16 cellular contexts compared by ENCODE assay signal in genomic region chr1:234715252-234715945, GRCh38.
A peak's percentile ranks its signal among the peaks of the same experiment; 100 is the strongest.
DNase-seq lines count a peak whose midpoint lies in the region; ATAC-seq and TF ChIP-seq lines count a peak whose summit lies in the region.
"Had no signal": no experiment of that assay in that cellular context is flagged by ENCODE, and none has a peak within 500 bp of the region (broad histone marks: within the 10 kb centered on the region; RNA-seq: fewer than 3 reads in every experiment).

No MANE protein-coding gene starts in this region.

- TF ChIP-seq CTCF in right lobe of liver (IDR thresholded peaks at IDR 0.05), result no peak
- no peak for TF ChIP-seq CTCF in sigmoid colon (IDR thresholded peaks at IDR 0.05)

- H3F3A ChIP-seq in GM23248 (ENCODE audit: insufficient read depth), result 0 out of 2 replicates have a peak, but pooled peaks cover 2% of the 10 kb centered on the region

- DNase-seq in GM23248 (no peak), right lobe of liver (peak in 1 of 3 donors; percentile 31), sigmoid colon (peak; percentile 54), NCI-H526 treated with DMSO at 0.1 percent for 48 hours (lab: John Stamatoyannopoulos, UW) (no peak), HEK293T (ENCODE audit: extremely low spot score) (no peak), SHP77 (lab: John Stamatoyannopoulos, UW) (no peak)
- DNase-seq: activated CD4-positive, alpha-beta T cell treated with anti-CD3 and anti-CD28 coated beads for 1 hour; activated naive CD8-positive, alpha-beta T cell treated with anti-CD3 and anti-CD28 coated beads for 36 hours; activated T-cell treated with anti-CD3 and anti-CD28 coated beads for 4 hours; MM.1S; NCI-H187 treated with DMSO at 0.1 percent for 48 hours; NCI-H774; stimulated activated CD4-positive, alpha-beta T cell treated with anti-CD3 and anti-CD28 coated beads, Interleukin-1b, Interleukin-23, amount 100 ng/mL, for 48 hours had no signal

- no peak for TF ChIP-seq EP300 in sigmoid colon (IDR thresholded peaks at IDR 0.05)

- H3K9me2 ChIP-seq in GM23248 (ENCODE audit: insufficient read depth), result no peaks in the 10 kb centered on the region

- H3K9me3 ChIP-seq in GM23248 (ENCODE audit: low read depth) (no peaks in the 10 kb centered on the region), duodenal mucosa (ENCODE audit: control insufficient read depth in 1 of 2, low read length in 2 of 2) (no peaks in the 10 kb centered on the region), right lobe of liver (no peaks in the 10 kb centered on the region), sigmoid colon (no peaks in the 10 kb centered on the region)

- no peak overlapping the region for H3K27ac ChIP-seq in GM23248
- peak overlapping the region; percentile 78 for H3K27ac ChIP-seq in duodenal mucosa (ENCODE audit: low read depth, low read length)
- peak overlapping the region; percentile 80 to 99 (median 98) for H3K27ac ChIP-seq in right lobe of liver
- peak overlapping the region; percentile 94 to 97 (median 96) for H3K27ac ChIP-seq in sigmoid colon

- in situ Hi-C loops in GM23248 (cut with MboI), result no loop called here

- TF ChIP-seq POLR2A in right lobe of liver (IDR thresholded peaks at IDR 0.05) (peak; percentile 16), sigmoid colon (IDR thresholded peaks at IDR 0.05) (no peak)

- WGBS in GM23248 (ENCODE audit: low coverage in 1 of 2, low lambda C conversion rate in 2 of 2, missing lambda C conversion rate in 2 of 2), 2 experiments, result 60 to 64% methylated on average over 9 of the region's 9 CpGs
- 67% methylated on average over 7 of the region's 9 CpGs for WGBS in right lobe of liver (ENCODE audit: insufficient coverage, low coverage, low lambda C conversion rate, missing lambda C conversion rate)
- WGBS in sigmoid colon, 2 donors, result 33 to 67% methylated on average over 9 of the region's 9 CpGs

- no peaks in the 10 kb centered on the region for H4K20me1 ChIP-seq in GM23248 (ENCODE audit: insufficient read depth)

- CTCF ChIA-PET in HEK293T (lab: Yijun Ruan, JAX), result interaction anchor here (0.8 to 1.1 kb wide), 2 partner anchors 16 to 368 kb away, joined by 3 to 5 read pairs; no protein-coding TSS in a partner anchor

- H3K4me3 ChIP-seq in GM23248 (no peak overlapping the region), duodenal mucosa (ENCODE audit: low read depth in 1 of 2, low read length in 2 of 2) (no peak overlapping the region), right lobe of liver (peak overlapping the region; percentile 2 to 44 (median 43)), sigmoid colon (no peak overlapping the region)

- POLR2A ChIA-PET in HEK293T (lab: Yijun Ruan, JAX), result interaction anchor here (1.2 to 4.7 kb wide), 5 partner anchors 8 to 105 kb away, joined by 3 to 32 read pairs (median 4); partner anchors contain the start of gene IRF2BP2

- peak overlapping the region; percentile 54 for H2AFZ ChIP-seq in GM23248

- H3K36me3 ChIP-seq in GM23248 (ENCODE audit: low read depth) (no peaks in the 10 kb centered on the region), duodenal mucosa (ENCODE audit: control insufficient read depth in 1 of 2, insufficient read depth in 2 of 2, low read length in 2 of 2) (no peaks in the 10 kb centered on the region), right lobe of liver (no peaks in the 10 kb centered on the region), sigmoid colon (no peaks in the 10 kb centered on the region)

- H3K4me1 ChIP-seq in GM23248 (ENCODE audit: insufficient read depth) (no peaks in the 10 kb centered on the region), duodenal mucosa (ENCODE audit: control insufficient read depth in 1 of 2, insufficient read depth in 2 of 2, low read length in 2 of 2) (peaks cover 53 to 62% of the 10 kb centered on the region in 2 donors), right lobe of liver (peaks cover 0 to 67% (median 24%) of the 10 kb centered on the region in 4 donors), sigmoid colon (peaks cover 2 to 66% (median 60%) of the 10 kb centered on the region in 4 donors)

- intact Hi-C loops in right lobe of liver (cut with DNase I) (loop anchor here (5.0 to 10.0 kb wide), 3 partner anchors 71 to 103 kb away; partner anchors contain the start of gene IRF2BP2 (in 2 of the 2)), sigmoid colon (cut with DNase I) (no loop called here)

- H3K9ac ChIP-seq in GM23248 (no peak overlapping the region), duodenal mucosa (ENCODE audit: low read depth in 1 of 2, low read length in 2 of 2) (peak overlapping the region; percentile 21 to 54)

- ATAC-seq in right lobe of liver (no peak), HG02610 (IDR thresholded peaks at IDR 0.05; ENCODE audit: unreplicated experiment) (no peak)
- ATAC-seq: esophagus mucosa had no signal

- no peaks in the 10 kb centered on the region for H3K27me3 ChIP-seq in GM23248 (replicated peaks; ENCODE audit: insufficient read depth)
- no peaks in the 10 kb centered on the region for H3K27me3 ChIP-seq in duodenal mucosa (ENCODE audit: control insufficient read depth in 1 of 2, insufficient read depth in 2 of 2, low read length in 2 of 2)
- no peaks in the 10 kb centered on the region for H3K27me3 ChIP-seq in right lobe of liver
- H3K27me3 ChIP-seq in sigmoid colon, result no peaks in the 10 kb centered on the region

- no peak overlapping the region for H3K4me2 ChIP-seq in GM23248 (ENCODE audit: unreplicated experiment)

- no peaks in the 10 kb centered on the region for H3K79me2 ChIP-seq in GM23248 (ENCODE audit: insufficient read depth)

TF ChIP-seq in HEK293T, 16 proteins besides CTCF, POLR2A, EP300 and RAD21:
- no peak for TF ChIP-seq SUZ12 (IDR thresholded peaks at IDR 0.05)
- TF ChIP-seq PKNOX1 (IDR thresholded peaks at IDR 0.05), result no peak
- TF ChIP-seq L3MBTL2 (conservative IDR thresholded peaks at IDR 0.05), result no peak
- TF ChIP-seq ARNT (IDR thresholded peaks at IDR 0.05), result no peak
- no peak for TF ChIP-seq SP1 (IDR thresholded peaks at IDR 0.05)
- no peak for TF ChIP-seq FOXK2 (IDR thresholded peaks at IDR 0.05)
- no peak for TF ChIP-seq TARDBP (IDR thresholded peaks at IDR 0.05)
- no peak for TF ChIP-seq LEF1 (IDR thresholded peaks at IDR 0.05; ENCODE audit: borderline replicate concordance)
- TF ChIP-seq NFRKB (IDR thresholded peaks at IDR 0.05), result no peak
- no peak for TF ChIP-seq ZNF384 (IDR thresholded peaks at IDR 0.05)
- TF ChIP-seq FOXA1 (IDR thresholded peaks at IDR 0.05), result no peak
- no peak for TF ChIP-seq BHLHE40 (IDR thresholded peaks at IDR 0.05; ENCODE audit: borderline replicate concordance)
- no peak for TF ChIP-seq FOXM1 (IDR thresholded peaks at IDR 0.05; ENCODE audit: borderline replicate concordance)
- no peak for TF ChIP-seq HDGF (IDR thresholded peaks at IDR 0.05; ENCODE audit: borderline replicate concordance)
- TF ChIP-seq ELF4 (IDR thresholded peaks at IDR 0.05), result no peak
- TF ChIP-seq CTBP1 (IDR thresholded peaks at IDR 0.05; ENCODE audit: borderline replicate concordance), result no peak

Comparison
In these comparisons a context has a peak if more than half of its experiments do, and no peak if none do; other contexts are left out.
1. H3K4me3 ChIP-seq: peak in right lobe of liver (3 of 3); none in GM23248 (single experiment), duodenal mucosa (0 of 2) and sigmoid colon (0 of 4).